Comparison of ENCODE assay signal across 26 cellular contexts in the genomic region with DNA sequence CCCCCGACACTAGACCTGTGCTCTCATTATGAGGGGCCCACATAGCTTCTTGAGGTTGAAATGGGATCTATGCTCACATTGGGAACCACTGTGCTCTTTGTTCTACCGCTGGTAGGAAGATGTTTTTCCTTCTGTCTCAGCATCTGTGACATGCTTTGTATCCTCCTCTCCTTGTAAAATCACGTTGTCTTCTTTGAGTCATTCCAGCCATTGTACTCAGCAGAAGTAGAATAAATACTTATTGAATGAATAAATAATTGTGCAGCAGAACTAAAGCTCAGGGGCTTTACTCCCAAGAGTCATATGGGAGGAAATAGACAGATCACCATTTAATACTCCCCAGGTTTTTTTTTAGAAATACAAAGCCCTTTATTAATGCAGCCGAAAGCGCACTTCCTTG.
"Had no signal": no experiment of that assay in that cellular context is flagged by ENCODE, and none has a peak within 500 bp of the region (broad histone marks: within the 10 kb centered on the region; RNA-seq: fewer than 3 reads in every experiment).

No MANE protein-coding gene starts in this region.

- H3K9me3 ChIP-seq: pancreas, testis, tibial nerve, upper lobe of right lung had no signal

- H3K27me3 ChIP-seq: hepatocyte, pancreas, testis, tibial nerve, upper lobe of right lung had no signal

- ATAC-seq: left cardiac atrium; natural killer cell treated with Interleukin-12 subunit alpha and Interleukin-12 subunit beta and Interleukin-15 and Interleukin-18, amount 100 ng/mL, for 72 hours; pancreas; sciatic nerve; stimulated activated naive B cell treated with anti-CD40 and anti-IgM and Interleukin-4, amounts not matched to agents 10 μg/mL and 1 μg/mL and 100 μg/mL, for 72 hours; stimulated activated naive CD8-positive, alpha-beta T cell treated with anti-CD3 and anti-CD28 coated beads, Interleukin-15, amount 100 ng/mL, for 72 hours; upper lobe of right lung had no signal

- H3K27ac ChIP-seq: hepatocyte, pancreas, testis, tibial nerve, upper lobe of right lung had no signal

- H3K4me1 ChIP-seq: testis had no signal

- DNase-seq: cerebellar nuclear complex; endodermal cell; erythroblast; head of caudate nucleus; kidney; left cardiac atrium; left ventricle myocardium superior; mesenchymal stem cell; midbrain; occipital lobe; pancreas; retina; stimulated activated CD4-positive, alpha-beta T cell treated with anti-CD3 and anti-CD28 coated beads, Interleukin-2, amount 100 ng/mL, for 24 hours; stimulated activated CD4-positive, alpha-beta T cell treated with anti-CD3 and anti-CD28 coated beads, Interleukin-4, amount 100 ng/mL, for 4 hours; stimulated activated naive B cell treated with anti-CD40 and anti-IgM and Interleukin-4, amounts not matched to agents 10 μg/mL and 1 μg/mL and 100 μg/mL, for 72 hours; stimulated activated naive CD8-positive, alpha-beta T cell treated with anti-CD3 and anti-CD28 coated beads, Interleukin-15, amount 100 ng/mL, for 72 hours; testis; upper lobe of right lung had no signal

- H3K4me3 ChIP-seq: hepatocyte, lung, pancreas, skin epidermis, testis, tibial nerve, upper lobe of right lung had no signal

- H3K4me1 Mint-ChIP-seq: endodermal cell had no signal

- H3K27me3 Mint-ChIP-seq: dendritic cell treated with granulocyte-macrophage colony-stimulating factor and Interleukin-4, amounts not matched to agents 40 ng/mL and 50 ng/mL, for 4 days; natural killer cell treated with Interleukin-12 subunit alpha and Interleukin-12 subunit beta and Interleukin-15 and Interleukin-18, amount 100 ng/mL, for 72 hours; progenitor cell of endocrine pancreas; stimulated activated naive B cell treated with anti-CD40 and anti-IgM and Interleukin-4, amounts not matched to agents 10 μg/mL and 1 μg/mL and 100 μg/mL, for 72 hours; stimulated activated naive CD8-positive, alpha-beta T cell treated with anti-CD3 and anti-CD28 coated beads, Interleukin-15, amount 100 ng/mL, for 72 hours had no signal

- H3K4me3 Mint-ChIP-seq: dendritic cell treated with granulocyte-macrophage colony-stimulating factor and Interleukin-4, amounts not matched to agents 40 ng/mL and 50 ng/mL, for 4 days; endodermal cell; natural killer cell treated with Interleukin-12 subunit alpha and Interleukin-12 subunit beta and Interleukin-15 and Interleukin-18, amount 100 ng/mL, for 72 hours; stimulated activated naive B cell treated with anti-CD40 and anti-IgM and Interleukin-4, amounts not matched to agents 10 μg/mL and 1 μg/mL and 100 μg/mL, for 72 hours; stimulated activated naive CD8-positive, alpha-beta T cell treated with anti-CD3 and anti-CD28 coated beads, Interleukin-15, amount 100 ng/mL, for 72 hours had no signal

- H3K27ac Mint-ChIP-seq: dendritic cell treated with granulocyte-macrophage colony-stimulating factor and Interleukin-4, amounts not matched to agents 40 ng/mL and 50 ng/mL, for 4 days; endodermal cell; natural killer cell treated with Interleukin-12 subunit alpha and Interleukin-12 subunit beta and Interleukin-15 and Interleukin-18, amount 100 ng/mL, for 72 hours; progenitor cell of endocrine pancreas; stimulated activated naive B cell treated with anti-CD40 and anti-IgM and Interleukin-4, amounts not matched to agents 10 μg/mL and 1 μg/mL and 100 μg/mL, for 72 hours; stimulated activated naive CD8-positive, alpha-beta T cell treated with anti-CD3 and anti-CD28 coated beads, Interleukin-15, amount 100 ng/mL, for 72 hours had no signal
